23 cellular contexts compared by ENCODE assay signal in the genomic region with DNA sequence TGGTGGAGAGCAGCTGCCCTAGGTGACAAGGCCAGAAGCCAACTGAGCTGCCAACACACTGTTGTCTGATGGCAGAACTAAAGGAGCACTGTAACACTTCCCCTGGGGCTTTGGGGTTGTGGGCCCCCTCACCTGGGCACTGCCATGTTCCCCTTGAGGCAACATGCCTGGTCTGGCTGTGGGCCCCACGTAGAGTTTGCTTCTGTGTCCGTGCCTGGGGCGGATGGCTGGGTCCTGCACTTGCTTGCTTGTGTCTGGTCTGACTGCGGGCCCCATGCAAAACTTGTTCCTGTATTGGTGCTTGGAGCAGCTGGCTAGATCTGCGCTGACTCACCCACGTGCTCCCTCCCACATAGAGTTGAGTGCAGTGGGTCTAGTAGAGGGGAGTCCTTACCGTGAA.
"Had no signal": no experiment of that assay in that cellular context is flagged by ENCODE, and none has a peak within 500 bp of the region (broad histone marks: within the 10 kb centered on the region; RNA-seq: fewer than 3 reads in every experiment).

No MANE protein-coding gene starts in this region.

- ATAC-seq: activated T-cell treated with anti-CD3 and anti-CD28 coated beads, Interleukin-2, amount 50 U/mL, for 4 hours; PC-3; T-helper 17 cell had no signal

- FAIRE-seq: TTC549 had no signal

- H3K27me3 Mint-ChIP-seq: activated CD4-positive, alpha-beta memory T cell treated with anti-CD3 and anti-CD28 coated beads for 36 hours; activated CD4-positive, alpha-beta T cell treated with anti-CD3 and anti-CD28 coated beads, Interleukin-2, amount 10 ng/mL, durations not matched to agents 7 days and 5 days; activated naive CD8-positive, alpha-beta T cell; T-helper 17 cell had no signal

- H3K4me3 ChIP-seq: cardiac muscle cell had no signal

- H3K27ac ChIP-seq: brain microvascular endothelial cell, cardiac muscle cell had no signal

- DNase-seq: activated CD4-positive, alpha-beta memory T cell treated with anti-CD3 and anti-CD28 coated beads for 36 hours; activated CD4-positive, alpha-beta T cell treated with anti-CD3 and anti-CD28 coated beads, Interleukin-2, amount 10 ng/mL, durations not matched to agents 7 days and 5 days; activated CD4-positive, CD25-positive, alpha-beta regulatory T cell; activated CD8-positive, alpha-beta memory T cell treated with anti-CD3 and anti-CD28 coated beads for 24 hours; activated effector memory CD4-positive, alpha-beta T cell treated with anti-CD3 and anti-CD28 coated beads, Interleukin-2, amount 50 U/mL, for 16 hours; activated naive CD4-positive, alpha-beta T cell treated with anti-CD3 and anti-CD28 coated beads for 36 hours; activated T-cell treated with anti-CD3 and anti-CD28 coated beads, Interleukin-2, amount 50 U/mL, for 4 hours; amygdala; brain microvascular endothelial cell; MM.1S; NCI-H1105 treated with DMSO at 0.1 percent for 48 hours; NCI-H1436 treated with DMSO at 0.1 percent for 48 hours; NCI-H187; NCI-H2081; NCI-H446; NCI-H524; PC-3; SIG-M5; T-helper 17 cell; T-helper 9 cell had no signal

- H3K4me3 Mint-ChIP-seq: activated CD4-positive, alpha-beta memory T cell treated with anti-CD3 and anti-CD28 coated beads for 36 hours; activated CD4-positive, alpha-beta T cell treated with anti-CD3 and anti-CD28 coated beads, Interleukin-2, amount 10 ng/mL, durations not matched to agents 7 days and 5 days; activated naive CD4-positive, alpha-beta T cell treated with anti-CD3 and anti-CD28 coated beads for 36 hours; activated naive CD8-positive, alpha-beta T cell; activated T-cell treated with anti-CD3 and anti-CD28 coated beads, Interleukin-2, amount 50 U/mL, for 4 hours; T-helper 17 cell had no signal

- H3K9me3 Mint-ChIP-seq: activated CD4-positive, alpha-beta memory T cell treated with anti-CD3 and anti-CD28 coated beads for 36 hours; activated CD4-positive, alpha-beta T cell treated with anti-CD3 and anti-CD28 coated beads, Interleukin-2, amount 10 ng/mL, durations not matched to agents 7 days and 5 days; activated naive CD4-positive, alpha-beta T cell treated with anti-CD3 and anti-CD28 coated beads for 36 hours; activated T-cell treated with anti-CD3 and anti-CD28 coated beads, Interleukin-2, amount 50 U/mL, for 4 hours had no signal

- H3K27ac Mint-ChIP-seq: activated CD4-positive, alpha-beta memory T cell treated with anti-CD3 and anti-CD28 coated beads for 36 hours; activated CD4-positive, alpha-beta T cell treated with anti-CD3 and anti-CD28 coated beads, Interleukin-2, amount 10 ng/mL, durations not matched to agents 7 days and 5 days; activated naive CD4-positive, alpha-beta T cell treated with anti-CD3 and anti-CD28 coated beads for 36 hours; activated naive CD8-positive, alpha-beta T cell; T-helper 17 cell had no signal
